16 cellular contexts compared by ENCODE assay signal in the genomic region with DNA sequence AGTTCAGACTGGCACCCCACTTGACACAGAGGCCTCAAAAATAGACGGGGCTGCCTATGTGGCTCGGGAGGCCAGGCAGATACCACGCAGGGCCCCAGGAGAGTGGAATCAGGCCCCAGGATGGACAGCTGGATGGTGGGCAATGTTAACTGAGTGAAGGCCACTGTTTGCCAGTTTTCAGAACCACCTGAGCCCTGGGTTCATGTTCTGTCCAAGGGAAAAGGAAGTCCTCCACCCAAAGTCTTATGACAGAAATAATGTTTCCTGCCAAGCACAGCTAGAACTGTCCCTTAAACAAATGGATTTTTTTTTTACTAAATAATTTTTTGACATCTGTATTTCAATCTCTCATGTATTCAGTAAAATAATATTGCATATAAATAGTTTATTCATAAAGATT.
DNase-seq lines count a peak whose midpoint lies in the region; ATAC-seq and TF ChIP-seq lines count a peak whose summit lies in the region.
"Had no signal": no experiment of that assay in that cellular context is flagged by ENCODE, and none has a peak within 500 bp of the region (broad histone marks: within the 10 kb centered on the region; RNA-seq: fewer than 3 reads in every experiment).

No MANE protein-coding gene starts in this region.

- H3K27ac ChIP-seq in heart left ventricle (peak overlapping the region in 11 of 12 donors; percentile 47 to 75 (median 56)), RWPE1 (peak overlapping the region; percentile 64), right cardiac atrium (ENCODE audit: low read length) (peak overlapping the region; percentile 24), subcutaneous abdominal adipose tissue (ENCODE audit: low read depth, low read length) (peak overlapping the region; percentile 19), ascending aorta (peak overlapping the region in 1 of 2 donors; percentile 33)
- H3K27ac ChIP-seq: BLaER1 had no signal

- H3K9me3 ChIP-seq in heart left ventricle (no peaks in the 10 kb centered on the region), right cardiac atrium (ENCODE audit: control insufficient read depth, low read length) (no peaks in the 10 kb centered on the region), subcutaneous abdominal adipose tissue (ENCODE audit: control insufficient read depth in 5 of 5, low read length in 5 of 5) (no peaks in the 10 kb centered on the region), ascending aorta (no peaks in the 10 kb centered on the region)
- H3K9me3 ChIP-seq: BLaER1, Caco-2 had no signal

- CTCF ChIA-PET in RWPE1 (lab: Yijun Ruan, JAX) = no interaction called here

- POLR2A ChIA-PET in RWPE1 (lab: Yijun Ruan, JAX; ENCODE audit: low non-redundant PET) = no interaction called here

- H3K4me1 ChIP-seq in heart left ventricle (peaks cover 0 to 19% (median 11%) of the 10 kb centered on the region in 12 donors), right cardiac atrium (ENCODE audit: control insufficient read depth, insufficient read depth, low read length) (peaks cover 4% of the 10 kb centered on the region), subcutaneous abdominal adipose tissue (ENCODE audit: control insufficient read depth in 5 of 5, insufficient read depth in 5 of 5, low read length in 5 of 5) (peaks cover 0 to 19% (median 8%) of the 10 kb centered on the region in 5 donors), ascending aorta (no peaks in the 10 kb centered on the region)
- H3K4me1 ChIP-seq: BLaER1, Caco-2 had no signal

- H3K36me3 ChIP-seq in heart left ventricle = peaks cover 0 to 2% (median 0%) of the 10 kb centered on the region in 9 donors
- peaks cover 0 to 4% (median 0%) of the 10 kb centered on the region in 5 donors for H3K36me3 ChIP-seq in subcutaneous abdominal adipose tissue (ENCODE audit: control insufficient read depth in 5 of 5, insufficient read depth in 5 of 5, low read length in 5 of 5)
- no peaks in the 10 kb centered on the region for H3K36me3 ChIP-seq in ascending aorta
- H3K36me3 ChIP-seq: BLaER1 had no signal

- H3K27me3 ChIP-seq in heart left ventricle (no peaks in the 10 kb centered on the region), right cardiac atrium (ENCODE audit: control insufficient read depth, insufficient read depth) (no peaks in the 10 kb centered on the region), subcutaneous abdominal adipose tissue (ENCODE audit: control insufficient read depth in 5 of 5, insufficient read depth in 4 of 5, low read length in 5 of 5) (no peaks in the 10 kb centered on the region), ascending aorta (no peaks in the 10 kb centered on the region)
- H3K27me3 ChIP-seq: BLaER1 had no signal

- peak overlapping the region in 1 of 5 donors; percentile 13 for H3K9ac ChIP-seq in subcutaneous abdominal adipose tissue (ENCODE audit: low read length in 5 of 5)
- H3K9ac ChIP-seq: BLaER1 had no signal

- TF ChIP-seq CTCF in heart left ventricle (IDR thresholded peaks at IDR 0.05) (no peak), RWPE1 (conservative IDR thresholded peaks at IDR 0.05; ENCODE audit: low read depth) (no peak), ascending aorta (IDR thresholded peaks at IDR 0.05) (no peak)

- no peak for TF ChIP-seq POLR2A in heart left ventricle (IDR thresholded peaks at IDR 0.05)

- intact Hi-C loops in heart left ventricle (cut with DNase I) = no loop called here
- intact Hi-C loops in Right ventricle myocardium inferior (cut with DNase I) = loop anchor here (10.0 kb wide), 1 partner anchor 50 kb away; no protein-coding TSS in a partner anchor
- intact Hi-C loops in right cardiac atrium (cut with DNase I) = no loop called here
- intact Hi-C loops in ascending aorta (cut with DNase I) = no loop called here

- H3K4me3 ChIP-seq in heart left ventricle (no peak overlapping the region), right cardiac atrium (ENCODE audit: low read length) (no peak overlapping the region), subcutaneous abdominal adipose tissue (ENCODE audit: low read depth in 1 of 5, low read length in 5 of 5) (no peak overlapping the region), ascending aorta (no peak overlapping the region)
- H3K4me3 ChIP-seq: BLaER1 had no signal

- peak in 3 of 4 donors; percentile 31 to 71 (median 48) for ATAC-seq in heart left ventricle
- no peak for ATAC-seq in Right ventricle myocardium inferior
- ATAC-seq in right cardiac atrium = no peak

- WGBS in heart left ventricle, 4 donors = 81 to 92% (median 87%) methylated on average over 3 of the region's 3 CpGs
- WGBS in right cardiac atrium = 93% methylated on average over 3 of the region's 3 CpGs

- no peak for DNase-seq in heart left ventricle
- DNase-seq in Right ventricle myocardium inferior (ENCODE audit: missing footprints) = no peak
- no peak for DNase-seq in RWPE1 (ENCODE audit: low spot score)
- no peak for DNase-seq in right cardiac atrium
- DNase-seq in T-helper 1 cell = no peak
- no peak for DNase-seq in NCI-H2107 (lab: John Stamatoyannopoulos, UW)
- no peak for DNase-seq in ascending aorta (ENCODE audit: low spot score in 2 of 2)
- DNase-seq: 8988T; AML-193; Caco-2; CD8-positive, alpha-beta memory T cell; DND-41; GDM1; H9 had no signal

Comparison
In these comparisons a context has a peak if more than half of its experiments do, and no peak if none do; other contexts are left out.
1. ATAC-seq: peak in heart left ventricle (3 of 4); none in Right ventricle myocardium inferior (single experiment) and right cardiac atrium (0 of 2).